11 cellular contexts compared by ENCODE assay signal in the genomic region with DNA sequence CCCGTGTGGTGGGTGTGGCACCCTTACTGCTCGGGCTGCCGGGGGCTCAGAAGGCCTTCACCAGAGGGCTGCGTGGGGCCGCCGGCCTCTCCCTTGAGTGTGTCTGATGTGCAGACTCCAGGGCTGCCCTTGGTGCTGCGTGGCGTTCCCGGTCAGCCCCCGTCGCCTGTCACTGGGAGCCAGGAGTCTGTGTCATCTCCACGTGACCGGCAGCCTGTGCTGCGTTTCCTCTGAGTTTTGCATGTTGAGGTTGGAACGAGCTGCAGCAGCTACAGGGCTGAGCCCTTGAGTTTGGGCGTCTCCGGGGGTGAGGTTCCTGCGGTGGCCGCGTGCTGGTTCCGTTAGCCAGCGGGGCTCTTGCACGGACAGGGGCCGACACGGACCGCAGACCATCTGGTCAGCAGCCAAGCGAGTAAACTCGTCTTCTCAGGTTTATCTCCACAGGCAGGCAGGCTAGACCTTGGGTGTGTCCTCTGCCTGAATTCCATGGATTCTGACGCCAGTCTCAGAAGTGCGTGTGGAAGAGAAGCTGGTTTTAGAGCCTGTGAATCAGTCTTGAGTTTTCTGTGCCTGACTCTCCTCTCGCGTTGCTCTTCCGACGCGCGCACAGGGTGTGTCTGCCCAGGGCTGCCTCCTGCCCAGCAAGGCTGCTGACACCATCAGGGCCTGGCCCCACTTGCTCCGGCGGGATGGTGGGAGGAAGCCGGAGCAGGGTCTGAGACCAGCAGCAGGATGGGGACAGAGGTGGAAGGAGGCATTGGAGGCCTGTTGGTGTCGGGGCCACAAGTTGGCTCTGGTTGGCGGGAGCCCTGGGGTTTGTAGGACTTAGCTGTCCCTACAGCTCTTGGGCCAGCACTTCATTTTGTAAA. TPM values are rescaled to one million over a fixed set of nuclear protein-coding genes. Genes with fewer than 3 reads are reported as not detected.
DNase-seq lines count a peak whose midpoint lies in the region; ATAC-seq and TF ChIP-seq lines count a peak whose summit lies in the region.
"Had no signal": no experiment of that assay in that cellular context is flagged by ENCODE, and none has a peak within 500 bp of the region (broad histone marks: within the 10 kb centered on the region; RNA-seq: fewer than 3 reads in every experiment).

No MANE protein-coding gene starts in this region.

- peaks cover 0 to 3% (median 0%) of the 10 kb centered on the region in 4 donors for H3K4me1 ChIP-seq in upper lobe of left lung

- no peak overlapping the region for H3K4me3 ChIP-seq in upper lobe of left lung

- DNase-seq in amniotic epithelial cell (ENCODE audit: low read depth) (peak; percentile 90), islet precursor cell (peak; percentile 81), upper lobe of left lung (no peak), dedifferentiated amniotic fluid mesenchymal stem cell (ENCODE audit: extremely low spot score) (no peak)
- DNase-seq: activated CD8-positive, alpha-beta memory T cell treated with anti-CD3 and anti-CD28 coated beads, Interleukin-2, amount 50 U/mL, for 48 hours; amniotic stem cell; effector memory CD4-positive, alpha-beta T cell; NCI-H1930; T-helper 9 cell had no signal

- TF ChIP-seq CTCF in upper lobe of left lung (IDR thresholded peaks at IDR 0.05) = no peak

- WGBS in upper lobe of left lung, 2 donors = 81 to 85% methylated on average over 20 to 41 of the region's 41 CpGs

- no peaks in the 10 kb centered on the region for H3K27me3 ChIP-seq in upper lobe of left lung

- no peaks in the 10 kb centered on the region for H3K9me3 ChIP-seq in upper lobe of left lung

- H3K36me3 ChIP-seq in upper lobe of left lung = peaks cover 0 to 26% (median 10%) of the 10 kb centered on the region in 4 donors

- TF ChIP-seq EP300 in upper lobe of left lung (IDR thresholded peaks at IDR 0.05) = no peak

- H3K27ac ChIP-seq in upper lobe of left lung = peak overlapping the region; percentile 30 to 46 (median 35)

- no peak for TF ChIP-seq POLR2A in upper lobe of left lung (IDR thresholded peaks at IDR 0.05)

- ATAC-seq in upper lobe of left lung (ENCODE audit: low FRiP score in 2 of 2) (peak; percentile 56 to 79), HG02623 (IDR thresholded peaks at IDR 0.05; ENCODE audit: unreplicated experiment) (no peak)
- ATAC-seq: HCT116 had no signal

RNA-seq across cellular contexts. Expression of gene PTDSS2, which starts 10.5 kb away (rescaled TPM):
- 100 to 1,000 TPM in 1 of 6 donors, 10 to 100 TPM in 5; 29.6 to 188 (median 45.1) TPM for total RNA-seq in upper lobe of left lung

RNA-seq across cellular contexts. Expression of gene ANO9, which starts 18.8 kb away (rescaled TPM):
- 10 to 100 TPM; 11.7 to 62.9 (median 18.8) TPM for total RNA-seq in upper lobe of left lung

RNA-seq across cellular contexts. Expression of gene SIGIRR, which starts 45.8 kb away (rescaled TPM):
- total RNA-seq in upper lobe of left lung = 100 to 1,000 TPM in 3 of 6 donors, 10 to 100 TPM in 3; 54.7 to 116 (median 91.1) TPM

RNA-seq across cellular contexts. Expression of gene RNH1, which starts 46.5 kb away (rescaled TPM):
- total RNA-seq in upper lobe of left lung = 100 to 1,000 TPM; 236 to 374 (median 339) TPM

Comparison
In these comparisons a context has a peak if more than half of its experiments do, and no peak if none do; other contexts are left out.
1. DNase-seq: peak in amniotic epithelial cell (single experiment) and islet precursor cell (single experiment); none in upper lobe of left lung (0 of 2) and dedifferentiated amniotic fluid mesenchymal stem cell (single experiment).